8 cellular contexts compared by ENCODE assay signal in genomic region chr12:110467847-110468211, GRCh38. TPM values are rescaled to one million over a fixed set of nuclear protein-coding genes. Genes with fewer than 3 reads are reported as not detected.
DNase-seq lines count a peak whose midpoint lies in the region; ATAC-seq and TF ChIP-seq lines count a peak whose summit lies in the region.

No MANE protein-coding gene starts in this region.

- 0 out of 2 replicates have a peak, but pooled peaks cover 2% of the 10 kb centered on the region for H3K36me3 ChIP-seq in ES-I3 (ENCODE audit: insufficient read depth, low read length)
- peaks cover 19% of the 10 kb centered on the region for H3K36me3 ChIP-seq in SK-N-MC (ENCODE audit: insufficient read depth, low read length)
- no peaks in the 10 kb centered on the region for H3K36me3 ChIP-seq in fibroblast of lung (ENCODE audit: control insufficient read depth, insufficient read depth, low read length)
- H3K36me3 ChIP-seq in psoas muscle (ENCODE audit: insufficient read depth in 1 of 2, low read depth in 1 of 2): peaks cover 3 to 26% of the 10 kb centered on the region in 2 donors

- H3K4me2 ChIP-seq in fibroblast of lung (ENCODE audit: extremely low read depth, insufficient read depth, low read length): peak overlapping the region; percentile 91

- intact Hi-C loops in psoas muscle (cut with DNase I): loop anchor here (2.0 to 5.0 kb wide), 2 partner anchors 33 to 34 kb away; partner anchors contain the start of genes RAD9B (in 1 of the 2) and VPS29 (in 1 of the 2)

- H3K4me1 ChIP-seq in ES-I3 (ENCODE audit: insufficient read depth, low read length) (no peaks in the 10 kb centered on the region), fibroblast of lung (ENCODE audit: control insufficient read depth, extremely low read depth, insufficient read depth, low read length) (peaks cover 3% of the 10 kb centered on the region), psoas muscle (peaks cover 12% of the 10 kb centered on the region)

- no peak for TF ChIP-seq CTCF in fibroblast of lung (conservative IDR thresholded peaks at IDR 0.05 in 1 of 2, IDR thresholded peaks at IDR 0.05 in 1 of 2; ENCODE audit: low read depth in 1 of 2, low read length in 2 of 2)
- TF ChIP-seq CTCF in psoas muscle (IDR thresholded peaks at IDR 0.05): no peak

- H3K9me3 ChIP-seq in ES-I3 (ENCODE audit: control insufficient read depth, insufficient read depth, low read length) (no peaks in the 10 kb centered on the region), SK-N-MC (ENCODE audit: low read depth, low read length) (no peaks in the 10 kb centered on the region), fibroblast of lung (ENCODE audit: control insufficient read depth, insufficient read depth, low read depth, low read length) (no peaks in the 10 kb centered on the region), psoas muscle (no peaks in the 10 kb centered on the region)

- H3K27me3 ChIP-seq in fibroblast of lung (ENCODE audit: control insufficient read depth, insufficient read depth, low read length) (no peaks in the 10 kb centered on the region), psoas muscle (ENCODE audit: insufficient read depth in 3 of 3, low read length in 2 of 3) (no peaks in the 10 kb centered on the region)

- H3K9ac ChIP-seq in ES-I3 (ENCODE audit: low read depth, low read length) (peak overlapping the region; percentile 95), SK-N-MC (ENCODE audit: insufficient read length) (peak overlapping the region; percentile 97), fibroblast of lung (ENCODE audit: insufficient read depth, low read length) (peak overlapping the region; percentile 72)

- no peaks in the 10 kb centered on the region for H4K20me1 ChIP-seq in fibroblast of lung (ENCODE audit: control insufficient read depth, extremely low read depth, insufficient read depth, low read length)

- H3K4me3 ChIP-seq in SK-N-MC (peak overlapping the region; percentile 86), fibroblast of lung (replicated peaks in 1 of 4; ENCODE audit: control extremely low read depth in 1 of 4, insufficient read depth in 1 of 4, low read depth in 3 of 4, low read length in 4 of 4) (peak overlapping the region; percentile 62 to 92 (median 78)), psoas muscle (peak overlapping the region; percentile 72)

- 0% methylated on average over 14 to 15 of the region's 15 CpGs for WGBS in psoas muscle, 3 donors

- ATAC-seq in psoas muscle (no peak), HG03175 (IDR thresholded peaks at IDR 0.05; ENCODE audit: unreplicated experiment) (no peak), GM18858 (IDR thresholded peaks at IDR 0.05; ENCODE audit: unreplicated experiment) (no peak)

- peaks cover 14% of the 10 kb centered on the region for H3K79me2 ChIP-seq in fibroblast of lung (ENCODE audit: control insufficient read depth, insufficient read depth, low read length)

- peak overlapping the region; percentile 83 for H2AFZ ChIP-seq in fibroblast of lung (ENCODE audit: low read length)

- H3K27ac ChIP-seq in SK-N-MC: peak overlapping the region; percentile 23
- peak overlapping the region; percentile 97 for H3K27ac ChIP-seq in fibroblast of lung (ENCODE audit: insufficient read depth, low read length)
- peak overlapping the region; percentile 85 for H3K27ac ChIP-seq in psoas muscle

- DNase-seq in SK-N-MC (ENCODE audit: low read depth, low spot score) (no peak), fibroblast of lung (ENCODE audit: low read depth in 2 of 2) (no peak), psoas muscle (no peak), NK-92 (lab: John Stamatoyannopoulos, UW; ENCODE audit: unreplicated experiment) (no peak)
- DNase-seq in central memory CD4-positive, alpha-beta T cell: no peak

RNA-seq across cellular contexts. Expression of gene GPN3, which starts 0.2 kb away (rescaled TPM):
- total RNA-seq in fibroblast of lung (8.9 and 9.2 TPM in 2 replicates), psoas muscle (10 to 100 TPM; 25.7 to 34.9 (median 27.6) TPM)
- polyA plus RNA-seq in fibroblast of lung (28.9 and 29.7 TPM in 2 replicates), psoas muscle (10 to 100 TPM; 26.0 to 41.7 (median 31.1) TPM)
- polyA plus RNA-seq in fibroblast of lung (2012): 13.7 and 20.1 TPM in 2 replicates
- 2.6 and 2.7 TPM in 2 replicates for polyA minus RNA-seq in fibroblast of lung (ENCODE audit: low replicate concordance)

RNA-seq across cellular contexts. Expression of gene FAM216A, which starts 0.8 kb away (rescaled TPM):
- 14.9 and 16.5 TPM in 2 replicates for total RNA-seq in fibroblast of lung
- 20.2 and 28.3 TPM in 2 replicates for polyA plus RNA-seq in fibroblast of lung
- 11.7 and 15.6 TPM in 2 replicates for polyA plus RNA-seq in fibroblast of lung (2012)
- polyA minus RNA-seq in fibroblast of lung (ENCODE audit: low replicate concordance): 4.3 TPM in 1 of 2 replicates, not detected in the other
- total RNA-seq in psoas muscle: 1 to 10 TPM; 2.1 to 8.3 (median 3.4) TPM
- polyA plus RNA-seq in psoas muscle: 1 to 10 TPM; 1.7 to 4.0 (median 3.1) TPM

RNA-seq across cellular contexts. Expression of gene ARPC3, which starts 17.7 kb away (rescaled TPM):
- total RNA-seq in fibroblast of lung (136 and 169 TPM in 2 replicates), psoas muscle (10 to 100 TPM; 52.7 to 71.6 (median 59.7) TPM)
- polyA plus RNA-seq in fibroblast of lung (81.1 and 87.4 TPM in 2 replicates), psoas muscle (100 to 1,000 TPM; 115 to 168 (median 143) TPM)
- polyA plus RNA-seq in fibroblast of lung (2012): 365 and 428 TPM in 2 replicates
- polyA minus RNA-seq in fibroblast of lung (ENCODE audit: low replicate concordance): 8.5 and 11.5 TPM in 2 replicates

RNA-seq across cellular contexts. Expression of gene VPS29, which starts 34.1 kb away (rescaled TPM):
- 44.7 and 52.2 TPM in 2 replicates for total RNA-seq in fibroblast of lung
- 172 and 210 TPM in 2 replicates for polyA plus RNA-seq in fibroblast of lung
- polyA plus RNA-seq in fibroblast of lung (2012): 119 and 139 TPM in 2 replicates
- polyA minus RNA-seq in fibroblast of lung (ENCODE audit: low replicate concordance): 20.7 and 25.0 TPM in 2 replicates
- total RNA-seq in psoas muscle: 100 to 1,000 TPM in 3 of 4 donors, 10 to 100 TPM in 1; 70.4 to 136 (median 121) TPM
- polyA plus RNA-seq in psoas muscle: 100 to 1,000 TPM; 168 to 216 (median 188) TPM

RNA-seq across cellular contexts. Expression of gene RAD9B, which starts 34.3 kb away (rescaled TPM):
- total RNA-seq in fibroblast of lung: 0.50 and 0.77 TPM in 2 replicates
- polyA plus RNA-seq in fibroblast of lung: 0.40 and 0.53 TPM in 2 replicates
- 0.25 and 0.30 TPM in 2 replicates for polyA plus RNA-seq in fibroblast of lung (2012)
- polyA minus RNA-seq in fibroblast of lung (ENCODE audit: low replicate concordance): not detected in 2 replicates
- total RNA-seq in psoas muscle: 1 to 10 TPM; 1.1 to 4.2 (median 1.4) TPM
- polyA plus RNA-seq in psoas muscle: 1 to 10 TPM in 2 of 3 donors, under 1 TPM in 1; 0.77 to 3.8 (median 2.6) TPM

Comparison
In these comparisons a context has a peak if more than half of its experiments do, and no peak if none do; other contexts are left out.
1. H3K27ac ChIP-seq: peak in every context shown above with its lines; median percentile 97 in fibroblast of lung; 85 in psoas muscle; 23 in SK-N-MC.